Comparison of ENCODE assay signal across 14 cellular contexts in the genomic region with DNA sequence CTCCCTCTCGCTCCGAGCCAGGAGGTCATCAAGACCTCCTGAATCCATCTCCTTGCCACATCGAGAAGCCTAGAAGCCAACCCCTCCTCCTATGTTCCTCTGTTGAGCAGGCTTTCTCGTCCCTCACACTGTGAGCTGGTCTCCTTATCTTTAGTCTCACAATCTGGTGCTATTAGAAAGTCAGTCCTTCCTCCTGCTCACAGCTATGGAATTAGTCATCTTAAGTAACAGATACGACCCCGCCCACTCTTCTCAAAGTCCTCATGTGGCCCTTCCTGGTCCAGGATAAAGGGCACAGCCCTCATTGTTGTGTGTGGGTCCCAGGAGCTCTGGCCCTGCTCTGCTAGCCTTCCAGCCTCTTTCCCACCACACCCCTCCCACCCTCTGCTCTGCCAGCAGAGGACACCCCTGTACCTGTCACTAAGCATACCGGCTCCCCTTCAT. TPM values are rescaled to one million over a fixed set of nuclear protein-coding genes. Genes with fewer than 3 reads are reported as not detected.
A peak's percentile ranks its signal among the peaks of the same experiment; 100 is the strongest.
DNase-seq lines count a peak whose midpoint lies in the region; ATAC-seq and TF ChIP-seq lines count a peak whose summit lies in the region.
"Had no signal": no experiment of that assay in that cellular context is flagged by ENCODE, and none has a peak within 500 bp of the region (broad histone marks: within the 10 kb centered on the region; RNA-seq: fewer than 3 reads in every experiment).

No MANE protein-coding gene starts in this region.

- H3K27me3 Mint-ChIP-seq in CD8-positive, alpha-beta memory T cell = no peaks in the 10 kb centered on the region
- H3K27me3 Mint-ChIP-seq: activated naive CD8-positive, alpha-beta T cell treated with anti-CD3 and anti-CD28 coated beads, Interleukin-2, amount 50 U/mL, for 24 hours had no signal

- TF ChIP-seq POLR2A in NB4 (IDR thresholded peaks at IDR 0.05; ENCODE audit: extremely low read depth, insufficient read length) = no peak
- no peak for TF ChIP-seq POLR2A in lower leg skin (IDR thresholded peaks at IDR 0.05)

- peaks cover 0 to 4% (median 0%) of the 10 kb centered on the region in 5 donors for H3K9me3 Mint-ChIP-seq in CD8-positive, alpha-beta memory T cell
- H3K9me3 Mint-ChIP-seq: activated naive CD8-positive, alpha-beta T cell treated with anti-CD3 and anti-CD28 coated beads, Interleukin-2, amount 50 U/mL, for 24 hours had no signal

- no peaks in the 10 kb centered on the region for H3K4me1 Mint-ChIP-seq in CD8-positive, alpha-beta memory T cell
- H3K4me1 Mint-ChIP-seq: activated naive CD8-positive, alpha-beta T cell treated with anti-CD3 and anti-CD28 coated beads, Interleukin-2, amount 50 U/mL, for 24 hours; B cell; stimulated activated effector memory CD8-positive, alpha-beta T cell treated with anti-CD3 and anti-CD28 coated beads, Interleukin-12 subunit alpha, Interleukin-12 subunit beta, amount 100 ng/mL, for 72 hours had no signal

- TF ChIP-seq CTCF in NB4 (IDR thresholded peaks at IDR 0.05; ENCODE audit: low read depth, low read length) (no peak), lower lobe of right lung (IDR thresholded peaks at IDR 0.05) (no peak), lower leg skin (IDR thresholded peaks at IDR 0.05) (no peak), colonic mucosa (IDR thresholded peaks at IDR 0.05) (no peak)

- H3K4me3 Mint-ChIP-seq in CD8-positive, alpha-beta memory T cell = no peak overlapping the region
- H3K4me3 Mint-ChIP-seq: activated naive CD8-positive, alpha-beta T cell treated with anti-CD3 and anti-CD28 coated beads, Interleukin-2, amount 50 U/mL, for 24 hours; B cell; stimulated activated effector memory CD8-positive, alpha-beta T cell treated with anti-CD3 and anti-CD28 coated beads, Interleukin-12 subunit alpha, Interleukin-12 subunit beta, amount 100 ng/mL, for 72 hours had no signal

- H3K27ac ChIP-seq in CD8-positive, alpha-beta memory T cell (ENCODE audit: low read depth, low read length) = peak overlapping the region; percentile 7
- H3K27ac ChIP-seq in duodenal mucosa (ENCODE audit: low read depth, low read length) (peak overlapping the region; percentile 80), lower lobe of right lung (no peak overlapping the region), substantia nigra (ENCODE audit: low read depth, low read length, poor library complexity, severe bottlenecking) (no peak overlapping the region), colonic mucosa (no peak overlapping the region)

- no peak overlapping the region for H3K4me3 ChIP-seq in CD8-positive, alpha-beta memory T cell (ENCODE audit: low read length)
- H3K4me3 ChIP-seq in NB4 (ENCODE audit: low read depth, low read length) (no peak overlapping the region), duodenal mucosa (ENCODE audit: low read depth in 1 of 2, low read length in 2 of 2) (peak overlapping the region; percentile 40 to 52), lower lobe of right lung (no peak overlapping the region), lower leg skin (ENCODE audit: low read depth, poor library complexity, severe bottlenecking) (no peak overlapping the region), colonic mucosa (no peak overlapping the region)

- H3K27me3 ChIP-seq in CD8-positive, alpha-beta memory T cell (ENCODE audit: insufficient read depth, low read length, poor library complexity, severe bottlenecking) = no peaks in the 10 kb centered on the region
- no peaks in the 10 kb centered on the region for H3K27me3 ChIP-seq in duodenal mucosa (ENCODE audit: control insufficient read depth in 1 of 2, insufficient read depth in 2 of 2, low read length in 2 of 2)
- no peaks in the 10 kb centered on the region for H3K27me3 ChIP-seq in lower lobe of right lung (ENCODE audit: low read depth)
- no peaks in the 10 kb centered on the region for H3K27me3 ChIP-seq in colonic mucosa

- DNase-seq in CD8-positive, alpha-beta memory T cell = no peak
- DNase-seq in NB4 (ENCODE audit: low read depth) (peak; percentile 17), lower lobe of right lung (no peak), lower leg skin (ENCODE audit: low spot score in 2 of 2) (no peak), NCI-H2171 (lab: John Stamatoyannopoulos, UW) (no peak), substantia nigra (lab: John Stamatoyannopoulos, UW) (no peak), colonic mucosa (no peak)
- DNase-seq: activated naive CD8-positive, alpha-beta T cell treated with anti-CD3 and anti-CD28 coated beads, Interleukin-2, amount 50 U/mL, for 24 hours; effector memory CD4-positive, alpha-beta T cell; GDM1; hypothalamus had no signal

- ATAC-seq in lower lobe of right lung = peak; percentile 25 to 32
- ATAC-seq: activated naive CD8-positive, alpha-beta T cell treated with anti-CD3 and anti-CD28 coated beads, Interleukin-2, amount 50 U/mL, for 24 hours; stimulated activated effector memory CD8-positive, alpha-beta T cell treated with anti-CD3 and anti-CD28 coated beads, Interleukin-12 subunit alpha, Interleukin-12 subunit beta, amount 100 ng/mL, for 72 hours had no signal

- POLR2A ChIA-PET in CD8-positive, alpha-beta memory T cell (lab: Charles Lee) = no interaction called here

- H3K9ac ChIP-seq in duodenal mucosa (ENCODE audit: low read depth in 1 of 2, low read length in 2 of 2) (peak overlapping the region in 1 of 2 donors; percentile 54), colonic mucosa (ENCODE audit: low read depth in 2 of 2, low read length in 2 of 2) (no peak overlapping the region)

- no peaks in the 10 kb centered on the region for H3K9me3 ChIP-seq in CD8-positive, alpha-beta memory T cell (ENCODE audit: low read length)
- no peaks in the 10 kb centered on the region for H3K9me3 ChIP-seq in duodenal mucosa (ENCODE audit: control insufficient read depth in 1 of 2, low read length in 2 of 2)
- H3K9me3 ChIP-seq in lower lobe of right lung = no peaks in the 10 kb centered on the region
- H3K9me3 ChIP-seq in colonic mucosa = no peaks in the 10 kb centered on the region

- intact Hi-C loops in lower lobe of right lung (cut with DNase I) = no loop called here
- intact Hi-C loops in lower leg skin (cut with DNase I; ENCODE audit: low total_unique reads) = no loop called here
- intact Hi-C loops in colonic mucosa (cut with DNase I) = no loop called here

- H3K27ac Mint-ChIP-seq in CD8-positive, alpha-beta memory T cell = peak overlapping the region in 1 of 8 donors; percentile 75
- H3K27ac Mint-ChIP-seq: activated naive CD8-positive, alpha-beta T cell treated with anti-CD3 and anti-CD28 coated beads, Interleukin-2, amount 50 U/mL, for 24 hours; B cell; stimulated activated effector memory CD8-positive, alpha-beta T cell treated with anti-CD3 and anti-CD28 coated beads, Interleukin-12 subunit alpha, Interleukin-12 subunit beta, amount 100 ng/mL, for 72 hours had no signal

- H3K36me3 ChIP-seq in CD8-positive, alpha-beta memory T cell (ENCODE audit: insufficient read depth, low read length) = no peaks in the 10 kb centered on the region
- no peaks in the 10 kb centered on the region for H3K36me3 ChIP-seq in duodenal mucosa (ENCODE audit: control insufficient read depth in 1 of 2, insufficient read depth in 2 of 2, low read length in 2 of 2)
- no peaks in the 10 kb centered on the region for H3K36me3 ChIP-seq in lower lobe of right lung
- H3K36me3 ChIP-seq in colonic mucosa = no peaks in the 10 kb centered on the region

- peaks cover 0 to 8% (median 0%) of the 10 kb centered on the region in 3 donors for H3K36me3 Mint-ChIP-seq in CD8-positive, alpha-beta memory T cell
- H3K36me3 Mint-ChIP-seq: stimulated activated effector memory CD8-positive, alpha-beta T cell treated with anti-CD3 and anti-CD28 coated beads, Interleukin-12 subunit alpha, Interleukin-12 subunit beta, amount 100 ng/mL, for 72 hours had no signal

- H3K4me1 ChIP-seq in CD8-positive, alpha-beta memory T cell (ENCODE audit: insufficient read depth, low read length) = no peaks in the 10 kb centered on the region
- H3K4me1 ChIP-seq in duodenal mucosa (ENCODE audit: control insufficient read depth in 1 of 2, insufficient read depth in 2 of 2, low read length in 2 of 2) (peaks cover 7 to 21% of the 10 kb centered on the region in 2 donors), lower lobe of right lung (no peaks in the 10 kb centered on the region), colonic mucosa (no peaks in the 10 kb centered on the region)

- WGBS in lower leg skin, 2 donors = 73 to 86% methylated on average over 7 of the region's 7 CpGs

- CTCF ChIA-PET in CD8-positive, alpha-beta memory T cell (lab: Charles Lee) = interaction anchor here (2.0 kb wide), 1 partner anchor 41 kb away, joined by 4 read pairs; a partner anchor contains a TSS

RNA-seq across cellular contexts. Expression of a gene that starts 41.4 kb away (rescaled TPM):
- 1 to 10 TPM; 9.4 to 9.6 TPM for total RNA-seq in CD8-positive, alpha-beta memory T cell
- polyA plus RNA-seq in CD8-positive, alpha-beta memory T cell = 48.6 TPM
- total RNA-seq in lower lobe of right lung (35.1 TPM), lower leg skin (10 to 100 TPM; 26.1 to 52.5 (median 29.1) TPM), colonic mucosa (10 to 100 TPM in 1 of 2 donors, 1 to 10 TPM in 1; 3.7 to 10.5 TPM)

Comparison
In these comparisons a context has a peak if more than half of its experiments do, and no peak if none do; other contexts are left out.
1. H3K27ac ChIP-seq: peak in CD8-positive, alpha-beta memory T cell (single experiment) and duodenal mucosa (single experiment); none in lower lobe of right lung (single experiment), substantia nigra (single experiment) and colonic mucosa (single experiment).
2. H3K4me3 ChIP-seq: peak in duodenal mucosa (2 of 2); none in CD8-positive, alpha-beta memory T cell (single experiment), NB4 (single experiment), lower lobe of right lung (single experiment), lower leg skin (single experiment) and colonic mucosa (single experiment).